17 cellular contexts compared by ENCODE assay signal in genomic region chr19:19480688-19481087, GRCh38. TPM values are rescaled to one million over a fixed set of nuclear protein-coding genes. Genes with fewer than 3 reads are reported as not detected.
DNase-seq lines count a peak whose midpoint lies in the region; ATAC-seq, FAIRE-seq and TF ChIP-seq lines count a peak whose summit lies in the region.
"Had no signal": no experiment of that assay in that cellular context is flagged by ENCODE, and none has a peak within 500 bp of the region (broad histone marks: within the 10 kb centered on the region; RNA-seq: fewer than 3 reads in every experiment).

No MANE protein-coding gene starts in this region.

- peak overlapping the region; percentile 19 for H4K8ac ChIP-seq in mesenchymal stem cell (ENCODE audit: low read length)

- H3K36me3 ChIP-seq in CD4-positive, CD25-positive, alpha-beta regulatory T cell (ENCODE audit: control insufficient read depth, insufficient read depth, low read length) = peaks cover 33% of the 10 kb centered on the region
- H3K36me3 ChIP-seq in mesenchymal stem cell (ENCODE audit: control insufficient read depth in 1 of 2, insufficient read depth in 2 of 2, low read depth in 1 of 2, low read length in 2 of 2) (peaks cover 16 to 36% of the 10 kb centered on the region in 2 experiments), spleen (peaks cover 0 to 56% (median 8%) of the 10 kb centered on the region in 6 donors)
- H3K36me3 ChIP-seq: neural progenitor cell had no signal

- H2BK15ac ChIP-seq in mesenchymal stem cell (ENCODE audit: low read depth, poor library complexity, severe bottlenecking) = no peak overlapping the region

- H3K23ac ChIP-seq in mesenchymal stem cell (ENCODE audit: low read length in 2 of 2) = no peak overlapping the region

- H2BK120ac ChIP-seq in mesenchymal stem cell (ENCODE audit: low read depth, low read length) = no peak overlapping the region

- no peak overlapping the region for H2AK5ac ChIP-seq in mesenchymal stem cell (ENCODE audit: low read length, severe bottlenecking)

- H3K18ac ChIP-seq in mesenchymal stem cell (ENCODE audit: low read depth in 1 of 2, low read length in 2 of 2) = no peak overlapping the region

- no peak overlapping the region for H3K14ac ChIP-seq in mesenchymal stem cell (ENCODE audit: low read length in 2 of 2)

- CTCF ChIA-PET in RWPE1 (lab: Yijun Ruan, JAX) = no interaction called here

- H2BK5ac ChIP-seq in mesenchymal stem cell (ENCODE audit: low read depth, low read length, poor library complexity, severe bottlenecking) = no peak overlapping the region

- no peak overlapping the region for H3K9ac ChIP-seq in mesenchymal stem cell (ENCODE audit: low read length)
- H3K9ac ChIP-seq: neural progenitor cell had no signal

- no peaks in the 10 kb centered on the region for H3K9me3 Mint-ChIP-seq in CD4-positive, CD25-positive, alpha-beta regulatory T cell
- H3K9me3 Mint-ChIP-seq: neural progenitor cell had no signal

- no peak overlapping the region for H3K4ac ChIP-seq in mesenchymal stem cell (ENCODE audit: low read depth in 1 of 2, low read length in 2 of 2)

- H3K9me3 ChIP-seq in CD4-positive, CD25-positive, alpha-beta regulatory T cell (ENCODE audit: control insufficient read depth in 2 of 2, low read length in 2 of 2) = no peaks in the 10 kb centered on the region
- H3K9me3 ChIP-seq in mesenchymal stem cell (ENCODE audit: control insufficient read depth, low read length) (no peaks in the 10 kb centered on the region), spleen (no peaks in the 10 kb centered on the region)

- peaks cover 14 to 65% (median 47%) of the 10 kb centered on the region in 4 donors for H3K4me1 Mint-ChIP-seq in CD4-positive, CD25-positive, alpha-beta regulatory T cell

- no peaks in the 10 kb centered on the region for H3K27me3 ChIP-seq in CD4-positive, CD25-positive, alpha-beta regulatory T cell (ENCODE audit: control insufficient read depth, insufficient read depth, low read length)
- H3K27me3 ChIP-seq in mesenchymal stem cell (ENCODE audit: control insufficient read depth in 1 of 2, insufficient read depth in 1 of 2, low read length in 2 of 2) (no peaks in the 10 kb centered on the region), spleen (replicated peaks in 1 of 7) (no peaks in the 10 kb centered on the region)
- H3K27me3 ChIP-seq: neural progenitor cell had no signal

- H3K79me1 ChIP-seq in mesenchymal stem cell (replicated peaks; ENCODE audit: low read length, poor library complexity, severe bottlenecking) = peaks cover 54% of the 10 kb centered on the region

- no peak for ATAC-seq in CD4-positive, CD25-positive, alpha-beta regulatory T cell (ENCODE audit: low read depth in 2 of 2)
- no peak for ATAC-seq in HG03139 (IDR thresholded peaks at IDR 0.05; ENCODE audit: unreplicated experiment)
- ATAC-seq: esophagus mucosa, left lobe of liver, sciatic nerve had no signal

- no peaks in the 10 kb centered on the region for H3K27me3 Mint-ChIP-seq in CD4-positive, CD25-positive, alpha-beta regulatory T cell

- no peak for TF ChIP-seq CTCF in RWPE1 (conservative IDR thresholded peaks at IDR 0.05; ENCODE audit: low read depth)
- TF ChIP-seq CTCF in spleen (IDR thresholded peaks at IDR 0.05 in 8 of 11, conservative IDR thresholded peaks at IDR 0.05 in 3 of 11) = no peak

- H3K4me3 ChIP-seq in CD4-positive, CD25-positive, alpha-beta regulatory T cell (ENCODE audit: low read depth, low read length) = no peak overlapping the region
- H3K4me3 ChIP-seq in mesenchymal stem cell (ENCODE audit: insufficient read depth in 1 of 2, low read depth in 1 of 2, low read length in 2 of 2) (no peak overlapping the region), spleen (no peak overlapping the region)
- H3K4me3 ChIP-seq: neural progenitor cell, PC-9 had no signal

- peaks cover 26% of the 10 kb centered on the region for H3K36me3 Mint-ChIP-seq in CD4-positive, CD25-positive, alpha-beta regulatory T cell

- H2AFZ ChIP-seq in mesenchymal stem cell (ENCODE audit: low read depth, low read length) = no peak overlapping the region
- H2AFZ ChIP-seq: neural progenitor cell, PC-9 had no signal

- H2BK12ac ChIP-seq in mesenchymal stem cell (ENCODE audit: low read length in 2 of 2) = no peak overlapping the region

- H3K4me3 Mint-ChIP-seq in CD4-positive, CD25-positive, alpha-beta regulatory T cell = no peak overlapping the region
- H3K4me3 Mint-ChIP-seq: neural progenitor cell had no signal

- intact Hi-C loops in spleen (cut with DNase I; ENCODE audit: low total_unique reads) = loop anchor here (10.0 kb wide), 1 partner anchor 76 kb away; the partner anchor contains the start of gene GATAD2A

- no peak overlapping the region for H4K91ac ChIP-seq in mesenchymal stem cell (ENCODE audit: low read length)

- FAIRE-seq in GM12892 (lab: Jason Lieb, UNC) = peak; percentile 42

- TF ChIP-seq POLR2A in GM12892 (IDR thresholded peaks at IDR 0.05; ENCODE audit: low read depth, low read length) (no peak), spleen (IDR thresholded peaks at IDR 0.05) (no peak)

- H3K4me1 ChIP-seq in CD4-positive, CD25-positive, alpha-beta regulatory T cell (ENCODE audit: control insufficient read depth, insufficient read depth, low read length, poor library complexity, severe bottlenecking) = peaks cover 35% of the 10 kb centered on the region
- H3K4me1 ChIP-seq in mesenchymal stem cell (ENCODE audit: control insufficient read depth, insufficient read depth, low read depth, low read length) = peaks cover 17% of the 10 kb centered on the region
- H3K4me1 ChIP-seq in spleen = peaks cover 12 to 92% (median 44%) of the 10 kb centered on the region in 6 donors

- peak overlapping the region; percentile 73 to 84 (median 75) for H3K27ac Mint-ChIP-seq in CD4-positive, CD25-positive, alpha-beta regulatory T cell
- H3K27ac Mint-ChIP-seq: neural progenitor cell had no signal

- POLR2A ChIA-PET in RWPE1 (lab: Yijun Ruan, JAX; ENCODE audit: low non-redundant PET) = no interaction called here

- DNase-seq in CD4-positive, CD25-positive, alpha-beta regulatory T cell = no peak
- DNase-seq in GM12892 (ENCODE audit: insufficient read length) = no peak
- DNase-seq in RWPE1 (ENCODE audit: low spot score) = no peak
- DNase-seq in mesenchymal stem cell = no peak
- no peak for DNase-seq in C1 segment of cervical spinal cord (lab: John Stamatoyannopoulos, UW)
- DNase-seq in spleen = no peak
- no peak for DNase-seq in activated gamma-delta T cell treated with Interleukin-2 at 50 U/mL for 16 hours
- DNase-seq: cortex of kidney, NCI-H1105, NCI-H446, PC-9 had no signal

- 99% methylated on average over 5 of the region's 5 CpGs for WGBS in mesenchymal stem cell
- 42 to 60% (median 59%) methylated on average over 3 to 5 of the region's 5 CpGs for WGBS in spleen, 5 donors

- H3K4me2 ChIP-seq in mesenchymal stem cell (ENCODE audit: low read length, poor library complexity, severe bottlenecking) = no peak overlapping the region
- H3K4me2 ChIP-seq: neural progenitor cell, PC-9 had no signal

- no peak overlapping the region for H3K27ac ChIP-seq in CD4-positive, CD25-positive, alpha-beta regulatory T cell (ENCODE audit: insufficient read depth, low read length, poor library complexity, severe bottlenecking)
- H3K27ac ChIP-seq in RWPE1 (peak overlapping the region; percentile 3; the same call in 1 of the 2 replicates), mesenchymal stem cell (ENCODE audit: low read length, poor library complexity, severe bottlenecking) (no peak overlapping the region), spleen (peak overlapping the region in 1 of 8 donors; percentile 14)
- H3K27ac ChIP-seq: C4-2B, neural progenitor cell, PC-9 had no signal

RNA-seq across cellular contexts. Expression of gene TSSK6, which starts 34.7 kb away (rescaled TPM):
- 6.2 TPM for total RNA-seq in CD4-positive, CD25-positive, alpha-beta regulatory T cell
- 1 to 10 TPM; 1.6 to 3.0 (median 1.8) TPM for polyA plus RNA-seq in CD4-positive, CD25-positive, alpha-beta regulatory T cell
- 0.45 TPM for polyA plus RNA-seq in GM12892 (2012; ENCODE audit: missing spikeins)
- polyA plus RNA-seq in mesenchymal stem cell (2013, experiment 1 of 2) = 0.61 TPM
- 0.66 TPM for polyA plus RNA-seq in mesenchymal stem cell (2013, experiment 2 of 2)
- 1 to 10 TPM; 2.3 to 5.6 (median 3.7) TPM for total RNA-seq in spleen
- 1 to 10 TPM; 1.7 to 3.3 (median 2.4) TPM for polyA plus RNA-seq in spleen

RNA-seq across cellular contexts. Expression of gene NDUFA13, which starts 35.3 kb away (rescaled TPM):
- total RNA-seq in CD4-positive, CD25-positive, alpha-beta regulatory T cell = 196 TPM
- polyA plus RNA-seq in CD4-positive, CD25-positive, alpha-beta regulatory T cell = 100 to 1,000 TPM; 358 to 453 (median 400) TPM
- 311 TPM for polyA plus RNA-seq in GM12892 (2012; ENCODE audit: missing spikeins)
- polyA plus RNA-seq in mesenchymal stem cell (2013, experiment 1 of 2) = 201 TPM
- 201 TPM for polyA plus RNA-seq in mesenchymal stem cell (2013, experiment 2 of 2)
- total RNA-seq in spleen = 100 to 1,000 TPM in 4 of 7 donors, 10 to 100 TPM in 3; 24.0 to 216 (median 182) TPM
- polyA plus RNA-seq in spleen = 100 to 1,000 TPM; 203 to 224 (median 204) TPM

RNA-seq across cellular contexts. Expression of gene YJEFN3, which starts 48.0 kb away (rescaled TPM):
- 6.6 TPM for total RNA-seq in CD4-positive, CD25-positive, alpha-beta regulatory T cell
- not detected for polyA plus RNA-seq in CD4-positive, CD25-positive, alpha-beta regulatory T cell
- polyA plus RNA-seq in GM12892 (2012; ENCODE audit: missing spikeins) = 5.1 TPM
- polyA plus RNA-seq in mesenchymal stem cell (2013, experiment 1 of 2) = 2.1 TPM
- 1.7 TPM for polyA plus RNA-seq in mesenchymal stem cell (2013, experiment 2 of 2)
- total RNA-seq in spleen = 1 to 10 TPM; 1.3 to 4.8 (median 3.2) TPM
- polyA plus RNA-seq in spleen = 10 to 100 TPM; 10.4 to 22.7 (median 13.0) TPM

RNA-seq across cellular contexts. Expression of gene CILP2, which starts 57.4 kb away (rescaled TPM):
- total RNA-seq in CD4-positive, CD25-positive, alpha-beta regulatory T cell = 0.42 TPM
- polyA plus RNA-seq in CD4-positive, CD25-positive, alpha-beta regulatory T cell = under 1 TPM in 3 of 4 donors, not detected in 1; 0.09 to 0.42 (median 0.21) TPM
- polyA plus RNA-seq in GM12892 (2012; ENCODE audit: missing spikeins) = 0.08 TPM
- 0.32 TPM for polyA plus RNA-seq in mesenchymal stem cell (2013, experiment 1 of 2)
- polyA plus RNA-seq in mesenchymal stem cell (2013, experiment 2 of 2) = 0.23 TPM
- total RNA-seq in spleen = 1 to 10 TPM in 1 of 7 donors, under 1 TPM in 5, not detected in 1; 0.36 to 1.3 (median 0.61) TPM
- under 1 TPM; 0.15 to 0.38 (median 0.35) TPM for polyA plus RNA-seq in spleen
- total RNA-seq: esophagus mucosa had no signal
